In genomic region chr6:40383348-40384115, GRCh38 we compare ENCODE assay signal across 21 cellular contexts.
"Had no signal": no experiment of that assay in that cellular context is flagged by ENCODE, and none has a peak within 500 bp of the region (broad histone marks: within the 10 kb centered on the region; RNA-seq: fewer than 3 reads in every experiment).

No MANE protein-coding gene starts in this region.

- H3K27ac Mint-ChIP-seq: activated naive CD4-positive, alpha-beta T cell treated with anti-CD3 and anti-CD28 coated beads for 36 hours; naive thymus-derived CD8-positive, alpha-beta T cell; neural progenitor cell; stimulated activated memory B cell treated with anti-CD40 and anti-IgM and Interleukin-4, amounts not matched to agents 10 μg/mL and 1 μg/mL and 100 μg/mL, for 72 hours; T-cell; T-helper 2 cell treated with Interferon-gamma antibody and Interleukin-4, amounts not matched to agents 5 μg/mL and 100 μg/mL, for 36 hours had no signal

- DNase-seq: activated CD4-positive, alpha-beta T cell treated with anti-CD3 and anti-CD28 coated beads for 1 hour; activated CD4-positive, alpha-beta T cell treated with anti-CD3 and anti-CD28 coated beads, Interleukin-2, amount 50 U/mL, for 4 hours; activated effector memory CD4-positive, alpha-beta T cell treated with Interleukin-2 at 50 U/mL for 16 hours; activated naive CD4-positive, alpha-beta T cell treated with anti-CD3 and anti-CD28 coated beads for 36 hours; activated T-cell treated with anti-CD3 and anti-CD28 coated beads, Interleukin-2, amount 50 U/mL, for 48 hours; effector memory CD4-positive, alpha-beta T cell; heart left ventricle; left colon; lower lobe of right lung; naive thymus-derived CD8-positive, alpha-beta T cell; retina; sigmoid colon; stimulated activated CD4-positive, alpha-beta T cell treated with anti-CD3 and anti-CD28 coated beads, Interleukin-15, amount 100 ng/mL, for 24 hours; stomach; T-cell; transverse colon had no signal

- H3K27ac ChIP-seq: heart left ventricle, lower lobe of right lung, neural progenitor cell, sigmoid colon, stomach, suprapubic skin, transverse colon had no signal

- H3K27me3 ChIP-seq: neural progenitor cell had no signal

- H3K27me3 Mint-ChIP-seq: naive thymus-derived CD8-positive, alpha-beta T cell had no signal

- H3K4me1 Mint-ChIP-seq: neural progenitor cell; stimulated activated memory B cell treated with anti-CD40 and anti-IgM and Interleukin-4, amounts not matched to agents 10 μg/mL and 1 μg/mL and 100 μg/mL, for 72 hours had no signal

- H3K4me3 ChIP-seq: heart left ventricle, lower lobe of right lung, neural progenitor cell, sigmoid colon, smooth muscle cell, stomach, suprapubic skin, transverse colon had no signal

- H3K9me3 Mint-ChIP-seq: activated naive CD4-positive, alpha-beta T cell treated with anti-CD3 and anti-CD28 coated beads for 36 hours; naive thymus-derived CD8-positive, alpha-beta T cell; neural progenitor cell; stimulated activated memory B cell treated with anti-CD40 and anti-IgM and Interleukin-4, amounts not matched to agents 10 μg/mL and 1 μg/mL and 100 μg/mL, for 72 hours; T-helper 2 cell treated with Interferon-gamma antibody and Interleukin-4, amounts not matched to agents 5 μg/mL and 100 μg/mL, for 36 hours had no signal

- H3K36me3 Mint-ChIP-seq: naive thymus-derived CD8-positive, alpha-beta T cell; neural progenitor cell; stimulated activated memory B cell treated with anti-CD40 and anti-IgM and Interleukin-4, amounts not matched to agents 10 μg/mL and 1 μg/mL and 100 μg/mL, for 72 hours; T-cell had no signal

- H3K36me3 ChIP-seq: heart left ventricle, lower lobe of right lung, neural progenitor cell, sigmoid colon, stomach, suprapubic skin, transverse colon had no signal

- ATAC-seq: heart left ventricle; left colon; lower lobe of right lung; naive thymus-derived CD8-positive, alpha-beta T cell; stimulated activated memory B cell treated with anti-CD40 and anti-IgM and Interleukin-4, amounts not matched to agents 10 μg/mL and 1 μg/mL and 100 μg/mL, for 72 hours; T-cell had no signal

- H3K4me3 Mint-ChIP-seq: activated naive CD4-positive, alpha-beta T cell treated with anti-CD3 and anti-CD28 coated beads for 36 hours; naive thymus-derived CD8-positive, alpha-beta T cell; neural progenitor cell; stimulated activated memory B cell treated with anti-CD40 and anti-IgM and Interleukin-4, amounts not matched to agents 10 μg/mL and 1 μg/mL and 100 μg/mL, for 72 hours; T-cell; T-helper 2 cell treated with Interferon-gamma antibody and Interleukin-4, amounts not matched to agents 5 μg/mL and 100 μg/mL, for 36 hours had no signal

- H3K9me3 ChIP-seq: heart left ventricle, lower lobe of right lung, sigmoid colon, stomach, suprapubic skin, transverse colon had no signal
